In genomic region chr10:97676770-97677581, GRCh38 we compare ENCODE assay signal across 8 cellular contexts. TPM values are rescaled to one million over a fixed set of nuclear protein-coding genes. Genes with fewer than 3 reads are reported as not detected.
DNase-seq lines count a peak whose midpoint lies in the region; ATAC-seq and TF ChIP-seq lines count a peak whose summit lies in the region.

No MANE protein-coding gene starts in this region.

- peak; percentile 70 for ATAC-seq in HG02852 (IDR thresholded peaks at IDR 0.05; ENCODE audit: unreplicated experiment)
- ATAC-seq in activated CD8-positive, alpha-beta T cell treated with anti-CD3 and anti-CD28 coated beads, Interleukin-2, amount 10 ng/mL, durations not matched to agents 7 days and 5 days, result peak; percentile 82

- peaks cover 8% of the 10 kb centered on the region for H3K36me3 Mint-ChIP-seq in activated T-helper 1 cell treated with anti-CD3 and anti-CD28 coated beads, Interleukin-12 subunit alpha, Interleukin-12 subunit beta, Interleukin-2, Interleukin-4 antibody, amounts not matched to agents 30 ng/mL and 10 ng/mL and 1 ng/mL, durations not matched to agents 14 hours and 24 hours and 36 hours (ENCODE audit: low read depth)
- peaks cover 14% of the 10 kb centered on the region for H3K36me3 Mint-ChIP-seq in activated CD8-positive, alpha-beta T cell treated with anti-CD3 and anti-CD28 coated beads, Interleukin-2, amount 10 ng/mL, durations not matched to agents 7 days and 5 days (ENCODE audit: low read depth)
- H3K36me3 Mint-ChIP-seq in nephron progenitor cell (ENCODE audit: low read depth), result peaks cover 31% of the 10 kb centered on the region

- no peak overlapping the region for H3K4me3 ChIP-seq in epithelial cell of esophagus (ENCODE audit: low read length)

- no peak overlapping the region for H3K4me3 Mint-ChIP-seq in activated T-helper 1 cell treated with anti-CD3 and anti-CD28 coated beads, Interleukin-12 subunit alpha, Interleukin-12 subunit beta, Interleukin-2, Interleukin-4 antibody, amounts not matched to agents 30 ng/mL and 10 ng/mL and 1 ng/mL, durations not matched to agents 14 hours and 24 hours and 36 hours
- no peak overlapping the region for H3K4me3 Mint-ChIP-seq in activated CD8-positive, alpha-beta T cell treated with anti-CD3 and anti-CD28 coated beads, Interleukin-2, amount 10 ng/mL, durations not matched to agents 7 days and 5 days
- no peak overlapping the region for H3K4me3 Mint-ChIP-seq in nephron progenitor cell

- intact Hi-C loops in activated T-helper 1 cell treated with anti-CD3 and anti-CD28 coated beads, Interleukin-12 subunit alpha, Interleukin-12 subunit beta, Interleukin-2, Interleukin-4 antibody, amounts not matched to agents 30 ng/mL and 10 ng/mL and 1 ng/mL, durations not matched to agents 14 hours and 24 hours and 36 hours (cut with micrococcal nuclease), result loop anchor here (1.0 to 2.0 kb wide), 3 partner anchors 24 to 54 kb away; partner anchors contain the start of gene MORN4

- CTCF ChIA-PET in activated CD8-positive, alpha-beta T cell treated with anti-CD3 and anti-CD28 coated beads, Interleukin-2, amount 10 ng/mL, durations not matched to agents 7 days and 5 days (lab: Charles Lee), result interaction anchor here (0.6 to 6.9 kb wide), 15 partner anchors 8 to 192 kb away, joined by 3 to 52 read pairs (median 4); partner anchors contain the start of genes AVPI1 and ZFYVE27

- H3K27me3 Mint-ChIP-seq in activated T-helper 1 cell treated with anti-CD3 and anti-CD28 coated beads, Interleukin-12 subunit alpha, Interleukin-12 subunit beta, Interleukin-2, Interleukin-4 antibody, amounts not matched to agents 30 ng/mL and 10 ng/mL and 1 ng/mL, durations not matched to agents 14 hours and 24 hours and 36 hours (ENCODE audit: insufficient read depth), result no peaks in the 10 kb centered on the region
- H3K27me3 Mint-ChIP-seq in activated CD8-positive, alpha-beta T cell treated with anti-CD3 and anti-CD28 coated beads, Interleukin-2, amount 10 ng/mL, durations not matched to agents 7 days and 5 days (ENCODE audit: low read depth), result no peaks in the 10 kb centered on the region
- H3K27me3 Mint-ChIP-seq in nephron progenitor cell (ENCODE audit: low read depth, poor library complexity), result no peaks in the 10 kb centered on the region

- H3K9me3 Mint-ChIP-seq in activated T-helper 1 cell treated with anti-CD3 and anti-CD28 coated beads, Interleukin-12 subunit alpha, Interleukin-12 subunit beta, Interleukin-2, Interleukin-4 antibody, amounts not matched to agents 30 ng/mL and 10 ng/mL and 1 ng/mL, durations not matched to agents 14 hours and 24 hours and 36 hours, result no peaks in the 10 kb centered on the region
- H3K9me3 Mint-ChIP-seq in activated CD8-positive, alpha-beta T cell treated with anti-CD3 and anti-CD28 coated beads, Interleukin-2, amount 10 ng/mL, durations not matched to agents 7 days and 5 days (ENCODE audit: insufficient read depth), result no peaks in the 10 kb centered on the region
- H3K9me3 Mint-ChIP-seq in nephron progenitor cell, result no peaks in the 10 kb centered on the region

- no peak overlapping the region for H3K27ac Mint-ChIP-seq in activated T-helper 1 cell treated with anti-CD3 and anti-CD28 coated beads, Interleukin-12 subunit alpha, Interleukin-12 subunit beta, Interleukin-2, Interleukin-4 antibody, amounts not matched to agents 30 ng/mL and 10 ng/mL and 1 ng/mL, durations not matched to agents 14 hours and 24 hours and 36 hours
- no peak overlapping the region for H3K27ac Mint-ChIP-seq in activated CD8-positive, alpha-beta T cell treated with anti-CD3 and anti-CD28 coated beads, Interleukin-2, amount 10 ng/mL, durations not matched to agents 7 days and 5 days
- H3K27ac Mint-ChIP-seq in nephron progenitor cell, result peak overlapping the region; percentile 71

- peak; percentile 89 for TF ChIP-seq CTCF in epithelial cell of esophagus (IDR thresholded peaks at IDR 0.05; ENCODE audit: insufficient read depth, low read depth, low read length, missing control alignments)
- TF ChIP-seq CTCF in nephron progenitor cell (IDR thresholded peaks at IDR 0.05), result peak; percentile 91

- POLR2A ChIA-PET in activated CD8-positive, alpha-beta T cell treated with anti-CD3 and anti-CD28 coated beads, Interleukin-2, amount 10 ng/mL, durations not matched to agents 7 days and 5 days (lab: Charles Lee), result interaction anchor here (0.6 to 1.3 kb wide), 2 partner anchors 10 to 271 kb away, joined by 3 to 6 read pairs; partner anchors contain the start of gene AVPI1

- DNase-seq in activated T-helper 1 cell treated with Interleukin-2 at 50 U/mL for 16 hours (ENCODE audit: low read depth) (peak; percentile 13), NCI-H510A treated with DMSO at 0.1 percent for 48 hours (lab: John Stamatoyannopoulos, UW) (peak; percentile 62), epithelial cell of esophagus (ENCODE audit: low read depth) (peak; percentile 72), nephron progenitor cell (peak; percentile 61), GF-D8 (lab: John Stamatoyannopoulos, UW) (no peak)
- no peak for DNase-seq in activated T-helper 1 cell treated with anti-CD3 and anti-CD28 coated beads, Interleukin-12 subunit alpha, Interleukin-12 subunit beta, Interleukin-2, Interleukin-4 antibody, amounts not matched to agents 30 ng/mL and 10 ng/mL and 1 ng/mL, durations not matched to agents 14 hours and 24 hours and 36 hours (ENCODE audit: low spot score)
- DNase-seq in activated CD8-positive, alpha-beta T cell treated with anti-CD3 and anti-CD28 coated beads, Interleukin-2, amount 10 ng/mL, durations not matched to agents 7 days and 5 days, result peak; percentile 58

- peaks cover 10% of the 10 kb centered on the region for H3K4me1 Mint-ChIP-seq in activated T-helper 1 cell treated with anti-CD3 and anti-CD28 coated beads, Interleukin-12 subunit alpha, Interleukin-12 subunit beta, Interleukin-2, Interleukin-4 antibody, amounts not matched to agents 30 ng/mL and 10 ng/mL and 1 ng/mL, durations not matched to agents 14 hours and 24 hours and 36 hours (ENCODE audit: low read depth)
- H3K4me1 Mint-ChIP-seq in activated CD8-positive, alpha-beta T cell treated with anti-CD3 and anti-CD28 coated beads, Interleukin-2, amount 10 ng/mL, durations not matched to agents 7 days and 5 days (ENCODE audit: low read depth), result peaks cover 23% of the 10 kb centered on the region
- H3K4me1 Mint-ChIP-seq in nephron progenitor cell, result no peaks in the 10 kb centered on the region

RNA-seq across cellular contexts. Expression of gene AVPI1, which starts 10.1 kb away (rescaled TPM):
- 0.66 and 0.93 TPM in 2 replicates for total RNA-seq in activated T-helper 1 cell treated with anti-CD3 and anti-CD28 coated beads, Interleukin-12 subunit alpha, Interleukin-12 subunit beta, Interleukin-2, Interleukin-4 antibody, amounts not matched to agents 30 ng/mL and 10 ng/mL and 1 ng/mL, durations not matched to agents 14 hours and 24 hours and 36 hours
- total RNA-seq in activated CD8-positive, alpha-beta T cell treated with anti-CD3 and anti-CD28 coated beads, Interleukin-2, amount 10 ng/mL, durations not matched to agents 7 days and 5 days, result 1 to 10 TPM; 1.1 to 1.7 TPM

RNA-seq across cellular contexts. Expression of gene PI4K2A, which starts 36.5 kb away (rescaled TPM):
- 19.3 and 19.7 TPM in 2 replicates for total RNA-seq in activated T-helper 1 cell treated with anti-CD3 and anti-CD28 coated beads, Interleukin-12 subunit alpha, Interleukin-12 subunit beta, Interleukin-2, Interleukin-4 antibody, amounts not matched to agents 30 ng/mL and 10 ng/mL and 1 ng/mL, durations not matched to agents 14 hours and 24 hours and 36 hours
- 1 to 10 TPM; 8.9 to 9.5 TPM for total RNA-seq in activated CD8-positive, alpha-beta T cell treated with anti-CD3 and anti-CD28 coated beads, Interleukin-2, amount 10 ng/mL, durations not matched to agents 7 days and 5 days

RNA-seq across cellular contexts. Expression of gene MARVELD1, which starts 36.6 kb away (rescaled TPM):
- 3.0 and 3.4 TPM in 2 replicates for total RNA-seq in activated T-helper 1 cell treated with anti-CD3 and anti-CD28 coated beads, Interleukin-12 subunit alpha, Interleukin-12 subunit beta, Interleukin-2, Interleukin-4 antibody, amounts not matched to agents 30 ng/mL and 10 ng/mL and 1 ng/mL, durations not matched to agents 14 hours and 24 hours and 36 hours
- 1 to 10 TPM; 2.2 to 2.4 TPM for total RNA-seq in activated CD8-positive, alpha-beta T cell treated with anti-CD3 and anti-CD28 coated beads, Interleukin-2, amount 10 ng/mL, durations not matched to agents 7 days and 5 days

RNA-seq across cellular contexts. Expression of gene MORN4, which starts 43.7 kb away (rescaled TPM):
- 1.9 TPM in 2 replicates for total RNA-seq in activated T-helper 1 cell treated with anti-CD3 and anti-CD28 coated beads, Interleukin-12 subunit alpha, Interleukin-12 subunit beta, Interleukin-2, Interleukin-4 antibody, amounts not matched to agents 30 ng/mL and 10 ng/mL and 1 ng/mL, durations not matched to agents 14 hours and 24 hours and 36 hours
- total RNA-seq in activated CD8-positive, alpha-beta T cell treated with anti-CD3 and anti-CD28 coated beads, Interleukin-2, amount 10 ng/mL, durations not matched to agents 7 days and 5 days, result 1 to 10 TPM; 1.1 to 1.2 TPM

RNA-seq across cellular contexts. Expression of gene ZFYVE27, which starts 60.0 kb away (rescaled TPM):
- 41.7 and 42.5 TPM in 2 replicates for total RNA-seq in activated T-helper 1 cell treated with anti-CD3 and anti-CD28 coated beads, Interleukin-12 subunit alpha, Interleukin-12 subunit beta, Interleukin-2, Interleukin-4 antibody, amounts not matched to agents 30 ng/mL and 10 ng/mL and 1 ng/mL, durations not matched to agents 14 hours and 24 hours and 36 hours
- total RNA-seq in activated CD8-positive, alpha-beta T cell treated with anti-CD3 and anti-CD28 coated beads, Interleukin-2, amount 10 ng/mL, durations not matched to agents 7 days and 5 days, result 10 to 100 TPM; 23.8 to 27.3 TPM

Comparison
In these comparisons a context has a peak if more than half of its experiments do, and no peak if none do; other contexts are left out.
1. DNase-seq: peak in activated T-helper 1 cell treated with Interleukin-2 at 50 U/mL for 16 hours (single experiment), NCI-H510A treated with DMSO at 0.1 percent for 48 hours (single experiment), activated CD8-positive, alpha-beta T cell treated with anti-CD3 and anti-CD28 coated beads, Interleukin-2, amount 10 ng/mL, durations not matched to agents 7 days and 5 days (single experiment), epithelial cell of esophagus (single experiment) and nephron progenitor cell (single experiment); none in activated T-helper 1 cell treated with anti-CD3 and anti-CD28 coated beads, Interleukin-12 subunit alpha, Interleukin-12 subunit beta, Interleukin-2, Interleukin-4 antibody, amounts not matched to agents 30 ng/mL and 10 ng/mL and 1 ng/mL, durations not matched to agents 14 hours and 24 hours and 36 hours (single experiment) and GF-D8 (single experiment).